11 cellular contexts compared by ENCODE assay signal in the genomic region with DNA sequence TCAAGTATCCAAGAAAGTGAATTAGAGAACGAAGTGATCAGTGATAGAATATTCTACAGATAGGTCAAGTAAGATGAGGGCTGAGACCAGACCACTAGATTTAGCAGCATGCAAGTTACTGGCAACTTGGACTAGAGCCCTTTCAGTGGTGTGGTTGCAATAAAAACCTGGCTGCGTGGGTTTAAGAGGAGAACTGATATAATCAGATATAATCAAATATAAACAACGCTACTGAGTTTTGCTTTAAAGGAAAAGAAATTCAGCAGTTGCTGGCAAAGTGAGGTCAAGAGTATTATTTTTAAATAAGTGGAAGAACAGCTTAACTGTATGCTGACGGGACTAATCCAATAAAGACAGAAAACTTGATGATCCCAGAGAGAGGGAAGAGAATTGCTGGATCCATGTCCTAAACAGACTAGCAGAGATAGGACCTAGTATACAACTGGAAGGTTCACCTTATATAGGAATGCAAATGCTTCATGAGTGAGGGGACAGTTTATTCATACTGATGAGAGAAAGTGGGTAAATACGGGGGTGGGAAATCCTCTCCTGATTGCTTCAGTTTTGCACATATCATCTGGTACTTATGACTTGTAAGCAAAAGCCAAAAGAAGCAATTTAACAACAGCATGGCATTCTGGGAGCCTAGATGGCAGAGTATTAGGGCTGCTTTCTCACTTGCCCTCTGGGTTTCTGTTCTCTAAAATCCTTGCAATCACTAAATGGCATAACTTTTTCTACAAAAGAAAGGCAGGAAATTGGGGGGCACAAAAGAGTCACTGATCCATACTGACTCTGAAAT.
DNase-seq lines count a peak whose midpoint lies in the region; ATAC-seq and TF ChIP-seq lines count a peak whose summit lies in the region.
"Had no signal": no experiment of that assay in that cellular context is flagged by ENCODE, and none has a peak within 500 bp of the region (broad histone marks: within the 10 kb centered on the region; RNA-seq: fewer than 3 reads in every experiment).

No MANE protein-coding gene starts in this region.

- H3K79me2 ChIP-seq in HCT116 (ENCODE audit: insufficient read depth, low read length) = peaks cover 44% of the 10 kb centered on the region

- RAD21 ChIA-PET in HCT116 (lab: Charles Lee; ENCODE audit: low non-redundant PET in 1 of 2, low total read pairs in 2 of 2, uncharacterized antibody in 2 of 2, unreplicated experiment in 2 of 2) = no interaction called here

- no peaks in the 10 kb centered on the region for H4K20me1 ChIP-seq in HCT116 (ENCODE audit: insufficient read depth)

- no TSS peak for BruUV-seq in HCT116 (replicated peaks; lab: Mats Ljungman, UMichigan)

- H3K9ac ChIP-seq in HCT116 (ENCODE audit: low read length) (no peak overlapping the region), skeletal muscle satellite cell (ENCODE audit: low read depth, low read length) (no peak overlapping the region)

- CTCF ChIA-PET in HCT116 (lab: Charles Lee) = interaction anchor here (0.6 kb wide), 1 partner anchor 183 kb away, joined by 3 read pairs; no protein-coding TSS in a partner anchor

- intact Hi-C loops in HCT116 (cut with micrococcal nuclease) (loop anchor here (2.0 kb wide), 1 partner anchor 20 kb away; no protein-coding TSS in a partner anchor), left ventricle myocardium inferior (cut with micrococcal nuclease) (no loop called here)

- POLR2A ChIA-PET in HCT116 (lab: Charles Lee) = no interaction called here

- H3K4me1 ChIP-seq in HCT116 (ENCODE audit: control insufficient read depth in 1 of 2, insufficient read depth in 2 of 2, low read length in 2 of 2) (peaks cover 21 to 34% of the 10 kb centered on the region in 2 experiments), SJCRH30 (peaks cover 26% of the 10 kb centered on the region), left ventricle myocardium inferior (peaks cover 25% of the 10 kb centered on the region), skeletal muscle satellite cell (ENCODE audit: control insufficient read depth, insufficient read depth, low read length) (peaks cover 24% of the 10 kb centered on the region)
- H3K4me1 ChIP-seq: right lobe of liver had no signal

- no peak overlapping the region for H2AFZ ChIP-seq in HCT116 (ENCODE audit: low read depth, low read length, poor library complexity, severe bottlenecking)

- H3K4me2 ChIP-seq in HCT116 (ENCODE audit: low read length) (peak overlapping the region; percentile 54), skeletal muscle satellite cell (ENCODE audit: low read length) (peak overlapping the region; percentile 62)

- no peak for DNase-seq in HCT116 (ENCODE audit: low read depth, low spot score)
- peak; percentile 12 to 28 for DNase-seq in SJCRH30
- no peak for DNase-seq in left ventricle myocardium inferior
- DNase-seq in GF-D8 (lab: John Stamatoyannopoulos, UW) = no peak
- no peak for DNase-seq in GM10266 (ENCODE audit: extremely low spot score)
- DNase-seq: anterior cingulate cortex, NCI-H2081 treated with DMSO at 0.1 percent for 48 hours, right lobe of liver had no signal

- H3K4me3 ChIP-seq in HCT116 (replicated peaks in 1 of 2; ENCODE audit: low read depth in 1 of 2, low read length in 2 of 2) (no peak overlapping the region), SJCRH30 (peak overlapping the region; percentile 36), left ventricle myocardium inferior (peak overlapping the region; percentile 15), skeletal muscle satellite cell (ENCODE audit: low read length) (peak overlapping the region; percentile 12)
- H3K4me3 ChIP-seq: right lobe of liver had no signal

- TF ChIP-seq RAD21 in HCT116 (IDR thresholded peaks at IDR 0.05; ENCODE audit: low read depth) = no peak

- H3K9me3 ChIP-seq in HCT116 (ENCODE audit: control insufficient read depth in 1 of 2, insufficient read depth in 1 of 2, low read depth in 1 of 2, low read length in 2 of 2) (no peaks in the 10 kb centered on the region), SJCRH30 (replicated peaks) (no peaks in the 10 kb centered on the region), left ventricle myocardium inferior (replicated peaks) (no peaks in the 10 kb centered on the region), skeletal muscle satellite cell (replicated peaks; ENCODE audit: low read length) (no peaks in the 10 kb centered on the region)
- H3K9me3 ChIP-seq: right lobe of liver had no signal

- H3K36me3 ChIP-seq in HCT116 (ENCODE audit: control insufficient read depth in 1 of 2, insufficient read depth in 2 of 2, low read length in 2 of 2) (no peaks in the 10 kb centered on the region), SJCRH30 (no peaks in the 10 kb centered on the region), left ventricle myocardium inferior (no peaks in the 10 kb centered on the region), skeletal muscle satellite cell (ENCODE audit: insufficient read depth, low read length) (no peaks in the 10 kb centered on the region)
- H3K36me3 ChIP-seq: right lobe of liver had no signal

- H3K27ac ChIP-seq in HCT116 (ENCODE audit: low read depth, low read length) = peak overlapping the region; percentile 29; the same call in 1 of the 2 replicates
- H3K27ac ChIP-seq in SJCRH30 = peak overlapping the region; percentile 83
- peak overlapping the region; percentile 83 for H3K27ac ChIP-seq in left ventricle myocardium inferior (replicated peaks)
- H3K27ac ChIP-seq: right lobe of liver had no signal

- no peak for TF ChIP-seq POLR2A in HCT116 (IDR thresholded peaks at IDR 0.05; ENCODE audit: borderline replicate concordance, extremely low read depth, insufficient read depth, insufficient read length)

- H3K27me3 ChIP-seq in HCT116 (ENCODE audit: insufficient read depth, low read length) (no peaks in the 10 kb centered on the region), SJCRH30 (no peaks in the 10 kb centered on the region), left ventricle myocardium inferior (ENCODE audit: low read depth) (no peaks in the 10 kb centered on the region), skeletal muscle satellite cell (ENCODE audit: control insufficient read depth, insufficient read depth, low read length) (no peaks in the 10 kb centered on the region)
- H3K27me3 ChIP-seq: right lobe of liver had no signal

- ATAC-seq in HCT116 (peak; percentile 48), GM18498 (IDR thresholded peaks at IDR 0.05; ENCODE audit: unreplicated experiment) (no peak), HG03045 (IDR thresholded peaks at IDR 0.05; ENCODE audit: unreplicated experiment) (no peak)

- TF ChIP-seq CTCF in HCT116 (IDR thresholded peaks at IDR 0.05 in 2 of 3, conservative IDR thresholded peaks at IDR 0.05 in 1 of 3; ENCODE audit: borderline replicate concordance in 1 of 3, insufficient read depth in 1 of 3, low read depth in 2 of 3, low read length in 2 of 3) (no peak), left ventricle myocardium inferior (IDR thresholded peaks at IDR 0.05; ENCODE audit: borderline replicate concordance) (no peak), GM10266 (IDR thresholded peaks at IDR 0.05; ENCODE audit: control insufficient read depth, insufficient read depth, low read depth, missing control alignments) (no peak)

- H3K9me2 ChIP-seq in HCT116 (ENCODE audit: insufficient read depth) = no peaks in the 10 kb centered on the region

TF ChIP-seq in HCT116, 20 proteins besides CTCF, POLR2A, EP300 and RAD21:
- TF ChIP-seq ELF1 (IDR thresholded peaks at IDR 0.05; ENCODE audit: borderline replicate concordance, low read depth) = no peak
- no peak for TF ChIP-seq TCF7L2 (IDR thresholded peaks at IDR 0.05; ENCODE audit: borderline replicate concordance, extremely low read depth, insufficient read depth, insufficient read length)
- TF ChIP-seq CEBPB (IDR thresholded peaks at IDR 0.05; ENCODE audit: low read depth) = no peak
- TF ChIP-seq SRF (IDR thresholded peaks at IDR 0.05; ENCODE audit: low read depth) = no peak
- TF ChIP-seq CBX3 (IDR thresholded peaks at IDR 0.05; ENCODE audit: low read depth) = no peak
- TF ChIP-seq ZNF274 (IDR thresholded peaks at IDR 0.05; ENCODE audit: low read depth, low read length) = no peak
- TF ChIP-seq, protein P1, sequence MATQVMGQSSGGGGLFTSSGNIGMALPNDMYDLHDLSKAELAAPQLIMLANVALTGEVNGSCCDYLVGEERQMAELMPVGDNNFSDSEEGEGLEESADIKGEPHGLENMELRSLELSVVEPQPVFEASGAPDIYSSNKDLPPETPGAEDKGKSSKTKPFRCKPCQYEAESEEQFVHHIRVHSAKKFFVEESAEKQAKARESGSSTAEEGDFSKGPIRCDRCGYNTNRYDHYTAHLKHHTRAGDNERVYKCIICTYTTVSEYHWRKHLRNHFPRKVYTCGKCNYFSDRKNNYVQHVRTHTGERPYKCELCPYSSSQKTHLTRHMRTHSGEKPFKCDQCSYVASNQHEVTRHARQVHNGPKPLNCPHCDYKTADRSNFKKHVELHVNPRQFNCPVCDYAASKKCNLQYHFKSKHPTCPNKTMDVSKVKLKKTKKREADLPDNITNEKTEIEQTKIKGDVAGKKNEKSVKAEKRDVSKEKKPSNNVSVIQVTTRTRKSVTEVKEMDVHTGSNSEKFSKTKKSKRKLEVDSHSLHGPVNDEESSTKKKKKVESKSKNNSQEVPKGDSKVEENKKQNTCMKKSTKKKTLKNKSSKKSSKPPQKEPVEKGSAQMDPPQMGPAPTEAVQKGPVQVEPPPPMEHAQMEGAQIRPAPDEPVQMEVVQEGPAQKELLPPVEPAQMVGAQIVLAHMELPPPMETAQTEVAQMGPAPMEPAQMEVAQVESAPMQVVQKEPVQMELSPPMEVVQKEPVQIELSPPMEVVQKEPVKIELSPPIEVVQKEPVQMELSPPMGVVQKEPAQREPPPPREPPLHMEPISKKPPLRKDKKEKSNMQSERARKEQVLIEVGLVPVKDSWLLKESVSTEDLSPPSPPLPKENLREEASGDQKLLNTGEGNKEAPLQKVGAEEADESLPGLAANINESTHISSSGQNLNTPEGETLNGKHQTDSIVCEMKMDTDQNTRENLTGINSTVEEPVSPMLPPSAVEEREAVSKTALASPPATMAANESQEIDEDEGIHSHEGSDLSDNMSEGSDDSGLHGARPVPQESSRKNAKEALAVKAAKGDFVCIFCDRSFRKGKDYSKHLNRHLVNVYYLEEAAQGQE (IDR thresholded peaks at IDR 0.05; ENCODE audit: low read depth) = no peak
- no peak for TF ChIP-seq SIN3A (IDR thresholded peaks at IDR 0.05; ENCODE audit: low read depth)
- no peak for TF ChIP-seq EZH2phosphoT487 (IDR thresholded peaks at IDR 0.05; ENCODE audit: borderline replicate concordance)
- TF ChIP-seq YY1 (IDR thresholded peaks at IDR 0.05; ENCODE audit: extremely low read depth, insufficient replicate concordance, low read depth, low read length) = no peak

Comparison
In these comparisons a context has a peak if more than half of its experiments do, and no peak if none do; other contexts are left out.
1. DNase-seq: peak in SJCRH30 (2 of 2); none in HCT116 (single experiment), left ventricle myocardium inferior (single experiment), GF-D8 (single experiment) and GM10266 (single experiment).
2. H3K27ac ChIP-seq: peak in every context shown above with its lines; median percentile 83 in SJCRH30; 83 in left ventricle myocardium inferior; 29 in HCT116.
3. H3K4me3 ChIP-seq: peak in SJCRH30 (single experiment), left ventricle myocardium inferior (single experiment) and skeletal muscle satellite cell (single experiment); none in HCT116 (0 of 2).